2 cellular contexts compared by ENCODE assay signal in genomic region chr17:17190188-17190587, GRCh38.
TF ChIP-seq lines count a peak whose summit lies in the region.

No MANE protein-coding gene starts in this region.

TF ChIP-seq in IMR-90, 13 proteins besides CTCF, POLR2A, EP300 and RAD21:
- TF ChIP-seq CEBPB (IDR thresholded peaks at IDR 0.05; ENCODE audit: low read depth, low read length) (no peak), MAFK (IDR thresholded peaks at IDR 0.05; ENCODE audit: low read depth, low read length) (no peak), RCOR1 (IDR thresholded peaks at IDR 0.05; ENCODE audit: insufficient replicate concordance, low read length) (no peak), BHLHE40 (IDR thresholded peaks at IDR 0.05; ENCODE audit: low read depth, low read length) (no peak), CHD1 (IDR thresholded peaks at IDR 0.05; ENCODE audit: low read depth, low read length) (no peak), NFE2L2 (IDR thresholded peaks at IDR 0.05; ENCODE audit: low read depth, low read length) (no peak), ELK1 (IDR thresholded peaks at IDR 0.05; ENCODE audit: borderline replicate concordance, low read depth, low read length) (no peak), MXI1 (IDR thresholded peaks at IDR 0.05; ENCODE audit: borderline replicate concordance, low read depth, low read length) (no peak)

TF ChIP-seq in K562, 482 proteins besides CTCF, POLR2A, EP300 and RAD21:
- no peak for TF ChIP-seq HEY1 (CRISPR knock-in tag; IDR thresholded peaks at IDR 0.05; ENCODE audit: borderline replicate concordance)
- no peak for TF ChIP-seq THAP7 (CRISPR knock-in tag; IDR thresholded peaks at IDR 0.05)
- no peak for TF ChIP-seq PHB (CRISPR knock-in tag; IDR thresholded peaks at IDR 0.05)
- TF ChIP-seq CBX1 (IDR thresholded peaks at IDR 0.05; ENCODE audit: low read depth) = no peak
- TF ChIP-seq REST (CRISPR knock-in tag; IDR thresholded peaks at IDR 0.05; ENCODE audit: low read depth) = no peak
- no peak for TF ChIP-seq ZKSCAN8 (CRISPR knock-in tag; IDR thresholded peaks at IDR 0.05)
